In the genomic region with DNA sequence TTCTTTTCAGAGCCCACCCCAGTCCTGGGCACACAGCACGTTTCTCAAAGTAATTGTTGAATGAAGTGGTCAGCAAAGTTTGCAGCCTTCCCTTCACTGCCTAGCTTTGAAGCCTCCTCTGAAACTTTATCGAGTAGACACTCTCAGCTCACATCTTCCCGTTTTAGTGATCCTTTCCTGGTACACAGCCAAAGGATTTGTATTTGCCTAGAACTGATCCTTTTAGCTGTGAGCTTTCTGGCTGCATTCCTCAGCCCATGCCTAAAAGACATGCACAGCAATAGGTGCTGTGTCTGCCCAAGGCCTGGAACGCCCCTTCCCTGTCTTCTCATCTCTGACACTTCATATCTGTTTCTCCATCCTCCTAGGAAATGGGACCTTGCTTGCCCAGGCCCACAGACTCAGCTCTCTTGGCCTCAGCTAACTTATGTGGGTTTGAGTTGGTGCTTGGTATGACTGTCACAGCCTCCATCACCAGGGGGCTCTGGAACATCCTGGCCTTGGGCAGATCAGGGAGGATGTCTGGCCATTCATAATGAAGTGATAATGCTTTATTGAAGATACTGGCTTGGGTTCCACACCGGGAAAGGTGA, we compare ENCODE assay signal across 14 cellular contexts.
DNase-seq lines count a peak whose midpoint lies in the region; ATAC-seq, FAIRE-seq and TF ChIP-seq lines count a peak whose summit lies in the region.
"Had no signal": no experiment of that assay in that cellular context is flagged by ENCODE, and none has a peak within 500 bp of the region (broad histone marks: within the 10 kb centered on the region; RNA-seq: fewer than 3 reads in every experiment).

No MANE protein-coding gene starts in this region.

- H3K9me3 Mint-ChIP-seq in naive B cell, result peaks cover 0 to 2% (median 0%) of the 10 kb centered on the region in 7 donors
- H3K9me3 Mint-ChIP-seq in effector memory CD8-positive, alpha-beta T cell, result no peaks in the 10 kb centered on the region

- no peak for TF ChIP-seq EP300 in A549 (IDR thresholded peaks at IDR 0.05)

- no peak overlapping the region for H3K4me2 ChIP-seq in A549

- TF ChIP-seq POLR2A in A549 (IDR thresholded peaks at IDR 0.05; ENCODE audit: low read length), result no peak

- CTCF ChIA-PET in A549 (lab: Yijun Ruan, JAX), result interaction anchor here (1.0 to 20.9 kb wide), 7 partner anchors 5 to 56 kb away, joined by 3 to 261 read pairs (median 9); no protein-coding TSS in a partner anchor

- H3K4me3 ChIP-seq in A549 (no peak overlapping the region), dorsolateral prefrontal cortex (no peak overlapping the region)
- H3K4me3 ChIP-seq: HAP-1 had no signal

- no peak for TF ChIP-seq CTCF in A549 (IDR thresholded peaks at IDR 0.05)
- TF ChIP-seq CTCF in dorsolateral prefrontal cortex (IDR thresholded peaks at IDR 0.05 in 54 of 56, conservative IDR thresholded peaks at IDR 0.05 in 2 of 56; ENCODE audit: low read depth in 1 of 56, partially characterized antibody in 56 of 56), result no peak
- TF ChIP-seq CTCF in GM10266 (IDR thresholded peaks at IDR 0.05; ENCODE audit: control insufficient read depth, insufficient read depth, low read depth, missing control alignments), result no peak

- H3K4me1 ChIP-seq in A549, result peaks cover 12% of the 10 kb centered on the region; the same call in 2 of the 3 replicates

- no peaks in the 10 kb centered on the region for H3K36me3 Mint-ChIP-seq in naive B cell
- peaks cover 2% of the 10 kb centered on the region for H3K36me3 Mint-ChIP-seq in effector memory CD8-positive, alpha-beta T cell (ENCODE audit: insufficient read depth)

- peak; percentile 48 to 70; a peak in 4 of 6 replicates for ATAC-seq in A549
- ATAC-seq in naive B cell (ENCODE audit: low read depth in 2 of 2), result no peak
- ATAC-seq in effector memory CD8-positive, alpha-beta T cell (replicated peaks), result no peak
- ATAC-seq in HG03095 (IDR thresholded peaks at IDR 0.05; ENCODE audit: unreplicated experiment), result no peak
- ATAC-seq: stimulated activated naive CD8-positive, alpha-beta T cell treated with anti-CD3 and anti-CD28 coated beads, Interleukin-15, amount 100 ng/mL, for 72 hours; T-helper 17 cell had no signal

- intact Hi-C loops in dorsolateral prefrontal cortex (cut with DNase I), result no loop called here

- DNase-seq in A549 (ENCODE audit: low read depth in 1 of 2, low spot score in 1 of 2) (no peak), LHCN-M2 (ENCODE audit: low read depth) (peak; percentile 19), dorsolateral prefrontal cortex (peak in 1 of 10 donors; percentile 17), naive B cell (no peak), SHP77 treated with DMSO at 0.1 percent for 48 hours (lab: John Stamatoyannopoulos, UW) (no peak), GM10266 (ENCODE audit: extremely low spot score) (no peak)
- DNase-seq in effector memory CD8-positive, alpha-beta T cell, result no peak
- DNase-seq: amniotic stem cell; NK-92 treated with Interleukin-12 subunit alpha and Interleukin-12 subunit beta, amount 100 ng/mL, for 24 hours; stimulated activated CD4-positive, alpha-beta T cell treated with anti-CD3 and anti-CD28 coated beads, Interleukin-2, amount 100 ng/mL, for 24 hours; stimulated activated naive CD8-positive, alpha-beta T cell treated with anti-CD3 and anti-CD28 coated beads, Interleukin-15, amount 100 ng/mL, for 72 hours; T-helper 17 cell had no signal

- FAIRE-seq in A549 (lab: Jason Lieb, UNC), result no peak

- H3K27me3 Mint-ChIP-seq in naive B cell, result no peaks in the 10 kb centered on the region
- peaks cover 16 to 61% of the 10 kb centered on the region in 2 donors for H3K27me3 Mint-ChIP-seq in effector memory CD8-positive, alpha-beta T cell
- H3K27me3 Mint-ChIP-seq: stimulated activated naive CD8-positive, alpha-beta T cell treated with anti-CD3 and anti-CD28 coated beads, Interleukin-15, amount 100 ng/mL, for 72 hours had no signal

- TF ChIP-seq RAD21 in A549 (conservative IDR thresholded peaks at IDR 0.05 in 1 of 2, IDR thresholded peaks at IDR 0.05 in 1 of 2), result peak in 1 of 2 experiments; percentile 22; a peak in 2 of 5 replicates

- H3K4me3 Mint-ChIP-seq in naive B cell, result peak overlapping the region in 3 of 8 donors; percentile 2 to 63 (median 26)
- H3K4me3 Mint-ChIP-seq in effector memory CD8-positive, alpha-beta T cell, result no peak overlapping the region
- H3K4me3 Mint-ChIP-seq: stimulated activated naive CD8-positive, alpha-beta T cell treated with anti-CD3 and anti-CD28 coated beads, Interleukin-15, amount 100 ng/mL, for 72 hours; T-helper 17 cell had no signal

- H3K27ac Mint-ChIP-seq in naive B cell, result peak overlapping the region; percentile 23 to 89 (median 52)
- no peak overlapping the region for H3K27ac Mint-ChIP-seq in effector memory CD8-positive, alpha-beta T cell
- H3K27ac Mint-ChIP-seq: T-helper 17 cell had no signal

- POLR2A ChIA-PET in A549 (lab: Yijun Ruan, JAX), result no interaction called here

- H3K9me3 ChIP-seq in A549, result peaks cover 11% of the 10 kb centered on the region

- 65% methylated on average over 5 of the region's 5 CpGs for WGBS in A549 (ENCODE audit: missing lambda C conversion rate)

- H3K27ac ChIP-seq in A549 (peak overlapping the region in 1 of 2 experiments; percentile 38; a peak in 2 of 6 replicates), dorsolateral prefrontal cortex (peak overlapping the region in 34 of 59 donors; percentile 4 to 76 (median 42))

- H3K27me3 ChIP-seq in dorsolateral prefrontal cortex, result no peaks in the 10 kb centered on the region

- peaks cover 29 to 48% (median 36%) of the 10 kb centered on the region in 3 donors for H3K4me1 Mint-ChIP-seq in naive B cell
- H3K4me1 Mint-ChIP-seq in effector memory CD8-positive, alpha-beta T cell (ENCODE audit: low read depth in 2 of 2), result peaks cover 3 to 9% of the 10 kb centered on the region in 2 donors

TF ChIP-seq in A549, 52 proteins besides CTCF, POLR2A, EP300 and RAD21:
- TF ChIP-seq FOSL2 (IDR thresholded peaks at IDR 0.05) (no peak), FOSL2 (CRISPR knock-in tag; IDR thresholded peaks at IDR 0.05) (no peak), ZSCAN20 (CRISPR knock-in tag; IDR thresholded peaks at IDR 0.05) (no peak), CBX2 (IDR thresholded peaks at IDR 0.05; ENCODE audit: borderline replicate concordance, low read depth) (no peak), ZC3H11A (IDR thresholded peaks at IDR 0.05) (no peak), ESRRA (IDR thresholded peaks at IDR 0.05; ENCODE audit: borderline replicate concordance, low read length) (no peak), RARB (CRISPR knock-in tag; IDR thresholded peaks at IDR 0.05) (no peak), MAFK (IDR thresholded peaks at IDR 0.05; ENCODE audit: partially characterized antibody) (no peak), FOSB (CRISPR knock-in tag; IDR thresholded peaks at IDR 0.05) (no peak), PHF8 (IDR thresholded peaks at IDR 0.05; ENCODE audit: borderline replicate concordance, low read depth) (no peak), HDAC2 (IDR thresholded peaks at IDR 0.05) (no peak), HOXB5 (CRISPR knock-in tag; IDR thresholded peaks at IDR 0.05) (no peak), ZNF302 (CRISPR knock-in tag; IDR thresholded peaks at IDR 0.05) (no peak), KDM1A (IDR thresholded peaks at IDR 0.05; ENCODE audit: low read depth) (no peak)
- TF ChIP-seq, protein P1, sequence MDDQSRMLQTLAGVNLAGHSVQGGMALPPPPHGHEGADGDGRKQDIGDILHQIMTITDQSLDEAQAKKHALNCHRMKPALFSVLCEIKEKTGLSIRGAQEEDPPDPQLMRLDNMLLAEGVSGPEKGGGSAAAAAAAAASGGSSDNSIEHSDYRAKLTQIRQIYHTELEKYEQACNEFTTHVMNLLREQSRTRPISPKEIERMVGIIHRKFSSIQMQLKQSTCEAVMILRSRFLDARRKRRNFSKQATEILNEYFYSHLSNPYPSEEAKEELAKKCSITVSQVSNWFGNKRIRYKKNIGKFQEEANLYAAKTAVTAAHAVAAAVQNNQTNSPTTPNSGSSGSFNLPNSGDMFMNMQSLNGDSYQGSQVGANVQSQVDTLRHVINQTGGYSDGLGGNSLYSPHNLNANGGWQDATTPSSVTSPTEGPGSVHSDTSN (IDR thresholded peaks at IDR 0.05), result no peak
- TF ChIP-seq, protein P2, sequence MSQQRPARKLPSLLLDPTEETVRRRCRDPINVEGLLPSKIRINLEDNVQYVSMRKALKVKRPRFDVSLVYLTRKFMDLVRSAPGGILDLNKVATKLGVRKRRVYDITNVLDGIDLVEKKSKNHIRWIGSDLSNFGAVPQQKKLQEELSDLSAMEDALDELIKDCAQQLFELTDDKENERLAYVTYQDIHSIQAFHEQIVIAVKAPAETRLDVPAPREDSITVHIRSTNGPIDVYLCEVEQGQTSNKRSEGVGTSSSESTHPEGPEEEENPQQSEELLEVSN (IDR thresholded peaks at IDR 0.05; ENCODE audit: borderline replicate concordance, low read depth), result no peak
- TF ChIP-seq, protein P3, sequence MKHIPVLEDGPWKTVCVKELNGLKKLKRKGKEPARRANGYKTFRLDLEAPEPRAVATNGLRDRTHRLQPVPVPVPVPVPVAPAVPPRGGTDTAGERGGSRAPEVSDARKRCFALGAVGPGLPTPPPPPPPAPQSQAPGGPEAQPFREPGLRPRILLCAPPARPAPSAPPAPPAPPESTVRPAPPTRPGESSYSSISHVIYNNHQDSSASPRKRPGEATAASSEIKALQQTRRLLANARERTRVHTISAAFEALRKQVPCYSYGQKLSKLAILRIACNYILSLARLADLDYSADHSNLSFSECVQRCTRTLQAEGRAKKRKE (CRISPR knock-in tag; IDR thresholded peaks at IDR 0.05; ENCODE audit: low read depth), result no peak
TF ChIP-seq in A549: peak in this region for 0.

Comparison
In these comparisons a context has a peak if more than half of its experiments do, and no peak if none do; other contexts are left out.
1. ATAC-seq: peak in A549 (2 of 2); none in naive B cell (0 of 2), effector memory CD8-positive, alpha-beta T cell (single experiment) and HG03095 (single experiment).
2. H3K27ac Mint-ChIP-seq: peak in naive B cell (6 of 6); none in effector memory CD8-positive, alpha-beta T cell (0 of 2).